38 cellular contexts compared by ENCODE assay signal in the genomic region with DNA sequence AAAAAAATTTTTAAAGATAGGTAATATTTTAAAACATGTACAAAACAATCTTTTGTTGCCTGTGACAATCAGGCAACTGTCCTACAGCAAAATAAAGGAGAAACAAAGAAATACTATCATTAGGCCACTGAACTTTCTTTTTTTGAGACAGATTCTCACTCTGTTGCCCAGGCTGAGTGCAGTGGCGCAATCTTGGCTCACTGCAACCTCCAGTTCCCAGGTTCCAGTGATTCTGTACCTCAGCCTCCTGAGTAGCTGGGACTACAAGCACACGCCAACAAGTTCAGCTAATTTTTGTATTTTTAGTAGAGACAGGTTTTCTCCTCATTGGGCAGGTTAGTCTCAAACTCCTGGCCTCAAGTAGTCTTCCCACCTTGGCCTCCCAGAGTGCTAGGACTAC. TPM values are rescaled to one million over a fixed set of nuclear protein-coding genes. Genes with fewer than 3 reads are reported as not detected.
"Had no signal": no experiment of that assay in that cellular context is flagged by ENCODE, and none has a peak within 500 bp of the region (broad histone marks: within the 10 kb centered on the region; RNA-seq: fewer than 3 reads in every experiment).

No MANE protein-coding gene starts in this region.

- H3K4me3 Mint-ChIP-seq: activated B cell treated with CpG ODN at 0.5 μM for 24 hours; activated CD4-positive, alpha-beta memory T cell treated with anti-CD3 and anti-CD28 coated beads for 36 hours; activated CD4-positive, alpha-beta T cell treated with anti-CD3 and anti-CD28 coated beads, Interleukin-2, amount 10 ng/mL, durations not matched to agents 24 days and 14 days; activated CD8-positive, alpha-beta T cell treated with anti-CD3 and anti-CD28 coated beads for 36 hours; activated naive CD4-positive, alpha-beta T cell treated with anti-CD3 and anti-CD28 coated beads for 36 hours; activated naive CD8-positive, alpha-beta T cell; activated naive CD8-positive, alpha-beta T cell treated with anti-CD3 and anti-CD28 coated beads, Interleukin-2, amount 10 ng/mL, durations not matched to agents 7 days and 5 days; activated naive CD8-positive, alpha-beta T cell treated with anti-CD3 and anti-CD28 coated beads, Interleukin-2, amount 50 U/mL, for 24 hours; activated T-helper 1 cell treated with anti-CD3 and anti-CD28 coated beads, Interleukin-12 subunit alpha, Interleukin-12 subunit beta, Interleukin-2, Interleukin-4 antibody, amounts not matched to agents 30 ng/mL and 10 ng/mL and 1 ng/mL, durations not matched to agents 14 hours and 24 hours and 36 hours; activated T-helper 17 cell treated with anti-CD3 and anti-CD28 coated beads, Interleukin-2, amount 50 U/mL, for 72 hours; T-helper 1 cell treated with Interleukin-12 subunit alpha and Interleukin-12 subunit beta and Interleukin-4 antibody, amounts not matched to agents 30 μg/mL and 1 μg/mL, for 36 hours; T-helper 2 cell treated with Interferon-gamma antibody and Interleukin-4, amounts not matched to agents 5 μg/mL and 100 μg/mL, for 36 hours had no signal

- H3K4me3 ChIP-seq: body of pancreas, breast epithelium had no signal

- H3K36me3 ChIP-seq: breast epithelium had no signal

- DNase-seq: activated B cell treated with CpG ODN at 0.5 μM for 24 hours; activated CD4-positive, alpha-beta memory T cell treated with anti-CD3 and anti-CD28 coated beads for 36 hours; activated CD4-positive, alpha-beta T cell treated with anti-CD3 and anti-CD28 coated beads for 4 hours; activated CD4-positive, alpha-beta T cell treated with anti-CD3 and anti-CD28 coated beads, Interleukin-2, amount 10 ng/mL, durations not matched to agents 24 days and 14 days; activated CD4-positive, alpha-beta T cell treated with anti-CD3 and anti-CD28 coated beads, Interleukin-2, amount 50 U/mL, for 1 hour; activated CD4-positive, alpha-beta T cell treated with anti-CD3 and anti-CD28 coated beads, Interleukin-2, amount 50 U/mL, for 4 hours; activated CD4-positive, CD25-positive, alpha-beta regulatory T cell treated with anti-CD3 and anti-CD28 coated beads, Interleukin-2, amount 50 U/mL, for 72 hours; activated CD8-positive, alpha-beta memory T cell treated with anti-CD3 and anti-CD28 coated beads, Interleukin-2, amount 50 U/mL, for 4 hours; activated CD8-positive, alpha-beta T cell treated with anti-CD3 and anti-CD28 coated beads for 36 hours; activated effector memory CD4-positive, alpha-beta T cell treated with anti-CD3 and anti-CD28 coated beads, Interleukin-2, amount 50 U/mL, for 16 hours; activated gamma-delta T cell treated with Interleukin-2 at 50 U/mL for 16 hours; activated naive CD4-positive, alpha-beta T cell; activated naive CD4-positive, alpha-beta T cell treated with anti-CD3 and anti-CD28 coated beads for 36 hours; activated naive CD4-positive, alpha-beta T cell treated with anti-CD3 and anti-CD28 coated beads, Interleukin-2, amount 50 U/mL, for 16 hours; activated naive CD8-positive, alpha-beta T cell treated with anti-CD3 and anti-CD28 coated beads, Interleukin-2, amount 10 ng/mL, durations not matched to agents 7 days and 5 days; activated naive CD8-positive, alpha-beta T cell treated with anti-CD3 and anti-CD28 coated beads, Interleukin-2, amount 50 U/mL, for 24 hours; activated T-cell treated with anti-CD3 and anti-CD28 coated beads for 4 hours; activated T-cell treated with anti-CD3 and anti-CD28 coated beads, Interleukin-2, amount 50 U/mL, for 1 hour; activated T-cell treated with anti-CD3 and anti-CD28 coated beads, Interleukin-2, amount 50 U/mL, for 48 hours; amniotic stem cell; aorta; body of pancreas; brain microvascular endothelial cell; central memory CD4-positive, alpha-beta T cell; cerebellar nuclear complex; T-helper 1 cell; T-helper 2 cell; T-helper 9 cell had no signal

- H3K27ac ChIP-seq: body of pancreas, brain microvascular endothelial cell, breast epithelium, VCaP had no signal

- H3K9me3 ChIP-seq: body of pancreas, breast epithelium had no signal

- H3K4me1 ChIP-seq: body of pancreas, breast epithelium had no signal

- H3K27me3 ChIP-seq: body of pancreas, brain microvascular endothelial cell, breast epithelium had no signal

- H3K27me3 Mint-ChIP-seq: activated B cell treated with CpG ODN at 0.5 μM for 24 hours; activated CD4-positive, alpha-beta memory T cell treated with anti-CD3 and anti-CD28 coated beads for 36 hours; activated CD4-positive, alpha-beta T cell treated with anti-CD3 and anti-CD28 coated beads, Interleukin-2, amount 10 ng/mL, durations not matched to agents 24 days and 14 days; activated CD8-positive, alpha-beta T cell treated with anti-CD3 and anti-CD28 coated beads for 36 hours; activated naive CD8-positive, alpha-beta T cell; activated naive CD8-positive, alpha-beta T cell treated with anti-CD3 and anti-CD28 coated beads, Interleukin-2, amount 10 ng/mL, durations not matched to agents 7 days and 5 days; activated naive CD8-positive, alpha-beta T cell treated with anti-CD3 and anti-CD28 coated beads, Interleukin-2, amount 50 U/mL, for 24 hours; activated T-helper 17 cell treated with anti-CD3 and anti-CD28 coated beads, Interleukin-2, amount 50 U/mL, for 72 hours had no signal

- ATAC-seq: activated CD8-positive, alpha-beta T cell treated with anti-CD3 and anti-CD28 coated beads for 36 hours; activated naive CD8-positive, alpha-beta T cell treated with anti-CD3 and anti-CD28 coated beads, Interleukin-2, amount 50 U/mL, for 24 hours; activated T-helper 17 cell treated with anti-CD3 and anti-CD28 coated beads, Interleukin-2, amount 50 U/mL, for 72 hours; body of pancreas had no signal

- H3K9me3 Mint-ChIP-seq: activated B cell treated with CpG ODN at 0.5 μM for 24 hours; activated CD4-positive, alpha-beta memory T cell treated with anti-CD3 and anti-CD28 coated beads for 36 hours; activated CD4-positive, alpha-beta T cell treated with anti-CD3 and anti-CD28 coated beads, Interleukin-2, amount 10 ng/mL, durations not matched to agents 24 days and 14 days; activated CD8-positive, alpha-beta T cell treated with anti-CD3 and anti-CD28 coated beads for 36 hours; activated naive CD4-positive, alpha-beta T cell treated with anti-CD3 and anti-CD28 coated beads for 36 hours; activated naive CD8-positive, alpha-beta T cell treated with anti-CD3 and anti-CD28 coated beads, Interleukin-2, amount 10 ng/mL, durations not matched to agents 7 days and 5 days; activated naive CD8-positive, alpha-beta T cell treated with anti-CD3 and anti-CD28 coated beads, Interleukin-2, amount 50 U/mL, for 24 hours; activated T-helper 1 cell treated with anti-CD3 and anti-CD28 coated beads, Interleukin-12 subunit alpha, Interleukin-12 subunit beta, Interleukin-2, Interleukin-4 antibody, amounts not matched to agents 30 ng/mL and 10 ng/mL and 1 ng/mL, durations not matched to agents 14 hours and 24 hours and 36 hours; activated T-helper 17 cell treated with anti-CD3 and anti-CD28 coated beads, Interleukin-2, amount 50 U/mL, for 72 hours; T-helper 1 cell treated with Interleukin-12 subunit alpha and Interleukin-12 subunit beta and Interleukin-4 antibody, amounts not matched to agents 30 μg/mL and 1 μg/mL, for 36 hours; T-helper 2 cell treated with Interferon-gamma antibody and Interleukin-4, amounts not matched to agents 5 μg/mL and 100 μg/mL, for 36 hours had no signal

- FAIRE-seq: astrocyte had no signal

- H3K4me1 Mint-ChIP-seq: activated CD4-positive, alpha-beta T cell treated with anti-CD3 and anti-CD28 coated beads, Interleukin-2, amount 10 ng/mL, durations not matched to agents 24 days and 14 days; activated naive CD8-positive, alpha-beta T cell treated with anti-CD3 and anti-CD28 coated beads, Interleukin-2, amount 10 ng/mL, durations not matched to agents 7 days and 5 days; activated naive CD8-positive, alpha-beta T cell treated with anti-CD3 and anti-CD28 coated beads, Interleukin-2, amount 50 U/mL, for 24 hours had no signal

- H3K27ac Mint-ChIP-seq: activated B cell treated with CpG ODN at 0.5 μM for 24 hours; activated CD4-positive, alpha-beta memory T cell treated with anti-CD3 and anti-CD28 coated beads for 36 hours; activated CD4-positive, alpha-beta T cell treated with anti-CD3 and anti-CD28 coated beads, Interleukin-2, amount 10 ng/mL, durations not matched to agents 24 days and 14 days; activated naive CD4-positive, alpha-beta T cell treated with anti-CD3 and anti-CD28 coated beads for 36 hours; activated naive CD8-positive, alpha-beta T cell; activated naive CD8-positive, alpha-beta T cell treated with anti-CD3 and anti-CD28 coated beads, Interleukin-2, amount 10 ng/mL, durations not matched to agents 7 days and 5 days; activated naive CD8-positive, alpha-beta T cell treated with anti-CD3 and anti-CD28 coated beads, Interleukin-2, amount 50 U/mL, for 24 hours; activated T-helper 1 cell treated with anti-CD3 and anti-CD28 coated beads, Interleukin-12 subunit alpha, Interleukin-12 subunit beta, Interleukin-2, Interleukin-4 antibody, amounts not matched to agents 30 ng/mL and 10 ng/mL and 1 ng/mL, durations not matched to agents 14 hours and 24 hours and 36 hours; activated T-helper 17 cell treated with anti-CD3 and anti-CD28 coated beads, Interleukin-2, amount 50 U/mL, for 72 hours; T-helper 1 cell treated with Interleukin-12 subunit alpha and Interleukin-12 subunit beta and Interleukin-4 antibody, amounts not matched to agents 30 μg/mL and 1 μg/mL, for 36 hours; T-helper 2 cell treated with Interferon-gamma antibody and Interleukin-4, amounts not matched to agents 5 μg/mL and 100 μg/mL, for 36 hours had no signal

RNA-seq across cellular contexts. Expression of gene ENDOU, which starts 36.1 kb away (rescaled TPM):
- total RNA-seq: activated CD4-positive, alpha-beta memory T cell treated with anti-CD3 and anti-CD28 coated beads for 36 hours; activated CD8-positive, alpha-beta memory T cell treated with anti-CD3 and anti-CD28 coated beads for 36 hours; activated CD8-positive, alpha-beta T cell treated with anti-CD3 and anti-CD28 coated beads for 36 hours; activated T-helper 1 cell treated with anti-CD3 and anti-CD28 coated beads, Interleukin-12 subunit alpha, Interleukin-12 subunit beta, Interleukin-2, Interleukin-4 antibody, amounts not matched to agents 30 ng/mL and 10 ng/mL and 1 ng/mL, durations not matched to agents 14 hours and 24 hours and 36 hours; astrocyte; body of pancreas; chondrocyte had no signal
